ENCODE assay signal across 22 cellular contexts in the genomic region with DNA sequence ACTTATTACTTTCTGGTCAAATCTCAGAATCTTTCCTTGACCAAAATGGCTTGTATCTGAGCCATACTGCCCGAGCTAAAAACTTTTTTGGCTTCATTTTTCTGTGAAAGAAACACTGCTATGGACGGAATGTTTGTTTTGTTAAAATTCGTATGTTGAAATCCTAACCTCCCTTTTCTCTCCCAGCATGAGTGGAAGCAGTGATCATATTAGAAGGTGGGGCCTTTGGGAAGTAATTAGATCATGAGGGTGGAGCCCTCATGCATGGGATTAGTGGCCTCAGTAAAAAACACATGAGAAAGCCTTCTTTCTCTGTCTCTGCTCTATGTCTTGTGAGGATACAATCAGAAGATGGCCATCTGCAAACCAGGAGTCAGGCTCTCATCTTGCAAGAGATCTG.
"Had no signal": no experiment of that assay in that cellular context is flagged by ENCODE, and none has a peak within 500 bp of the region (broad histone marks: within the 10 kb centered on the region; RNA-seq: fewer than 3 reads in every experiment).

No MANE protein-coding gene starts in this region.

- H3K4me1 ChIP-seq: testis, tibial nerve, upper lobe of right lung, vagina had no signal

- DNase-seq: effector memory CD4-positive, alpha-beta T cell; foreskin melanocyte; head of caudate nucleus; kidney glomerular epithelial cell; mammary epithelial cell; mucosa of descending colon; naive thymus-derived CD8-positive, alpha-beta T cell; posterior cingulate gyrus; stimulated activated CD4-positive, alpha-beta T cell treated with anti-CD3 and anti-CD28 coated beads, Interleukin-2, amount 100 ng/mL, for 24 hours; stimulated activated CD4-positive, alpha-beta T cell treated with anti-CD3 and anti-CD28 coated beads, Interleukin-4, amount 100 ng/mL, for 4 hours; stimulated activated naive B cell treated with anti-CD40 and anti-IgM and Interleukin-4, amounts not matched to agents 10 μg/mL and 1 μg/mL and 100 μg/mL, for 72 hours; stimulated activated naive CD8-positive, alpha-beta T cell treated with anti-CD3 and anti-CD28 coated beads, Interleukin-15, amount 100 ng/mL, for 72 hours; testis; upper lobe of right lung had no signal

- FAIRE-seq: endometrium, islet of Langerhans had no signal

- H2AFZ ChIP-seq: hepatocyte had no signal

- H3K27ac ChIP-seq: hepatocyte, neutrophil, testis, tibial nerve, upper lobe of right lung, vagina had no signal

- H3K27me3 ChIP-seq: hepatocyte, neutrophil, testis, tibial nerve, upper lobe of right lung, vagina had no signal

- H3K4me2 ChIP-seq: hepatocyte had no signal

- H3K9me3 ChIP-seq: mucosa of descending colon, neutrophil, testis, tibial nerve, upper lobe of right lung, vagina had no signal

- H3K4me3 ChIP-seq: hepatocyte, mucosa of descending colon, testis, tibial nerve, upper lobe of right lung, vagina had no signal

- ATAC-seq: esophagus mucosa; mucosa of descending colon; naive thymus-derived CD8-positive, alpha-beta T cell; sciatic nerve; stimulated activated naive B cell treated with anti-CD40 and anti-IgM and Interleukin-4, amounts not matched to agents 10 μg/mL and 1 μg/mL and 100 μg/mL, for 72 hours; stimulated activated naive CD8-positive, alpha-beta T cell treated with anti-CD3 and anti-CD28 coated beads, Interleukin-15, amount 100 ng/mL, for 72 hours; upper lobe of right lung had no signal

- H3K36me3 ChIP-seq: neutrophil, tibial nerve, upper lobe of right lung, vagina had no signal

- H3K79me2 ChIP-seq: hepatocyte had no signal
